1 cellular context compared by ENCODE assay signal in genomic region chr11:65558785-65559509, GRCh38.
TF ChIP-seq lines count a peak whose summit lies in the region.

No MANE protein-coding gene starts in this region.

TF ChIP-seq in HEK293T, 16 proteins besides CTCF, POLR2A, EP300 and RAD21 (continued from another document):
- TF ChIP-seq BHLHE40 (IDR thresholded peaks at IDR 0.05; ENCODE audit: borderline replicate concordance) = no peak
- no peak for TF ChIP-seq SUZ12 (IDR thresholded peaks at IDR 0.05)
- TF ChIP-seq LEF1 (IDR thresholded peaks at IDR 0.05; ENCODE audit: borderline replicate concordance) = no peak
